Comparison of ENCODE assay signal across 9 cellular contexts in the genomic region with DNA sequence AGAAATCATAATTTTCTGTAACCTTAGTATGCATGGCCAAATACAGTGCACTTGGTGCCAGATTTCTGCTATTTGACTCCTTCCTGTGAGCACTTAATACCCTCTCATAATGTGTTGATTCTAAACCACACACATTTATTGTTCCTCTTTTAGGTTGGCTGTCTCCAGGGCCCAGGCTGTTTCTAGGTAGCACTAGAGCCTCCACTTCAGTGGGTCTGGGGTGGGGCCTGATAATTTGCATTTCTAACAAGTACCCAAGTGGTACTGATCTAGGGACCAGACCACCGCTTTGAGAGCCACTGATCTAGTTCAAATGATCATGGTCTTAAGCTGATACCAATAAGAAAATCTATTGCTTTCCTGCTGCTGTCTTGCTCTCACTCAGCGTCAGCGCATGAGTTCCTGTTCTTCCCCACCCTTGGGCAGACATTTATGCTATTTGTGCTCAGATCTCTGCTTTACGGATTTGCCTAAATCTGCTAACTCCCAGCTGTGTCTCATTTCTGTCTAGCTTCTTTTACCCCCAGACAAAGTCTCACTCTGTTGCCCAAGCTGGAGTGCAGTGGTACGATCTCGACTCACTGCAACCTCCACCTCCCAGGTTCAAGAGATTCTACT. TPM values are rescaled to one million over a fixed set of nuclear protein-coding genes. Genes with fewer than 3 reads are reported as not detected.
A peak's percentile ranks its signal among the peaks of the same experiment; 100 is the strongest.
DNase-seq lines count a peak whose midpoint lies in the region; ATAC-seq and TF ChIP-seq lines count a peak whose summit lies in the region.
"Had no signal": no experiment of that assay in that cellular context is flagged by ENCODE, and none has a peak within 500 bp of the region (broad histone marks: within the 10 kb centered on the region; RNA-seq: fewer than 3 reads in every experiment).

No MANE protein-coding gene starts in this region.

- H3K9ac ChIP-seq in OCI-LY1 (ENCODE audit: low read length): peak overlapping the region; percentile 26; the same call in 1 of the 2 replicates

- no peaks in the 10 kb centered on the region for H4K20me1 ChIP-seq in OCI-LY1 (ENCODE audit: insufficient read depth, low read length)

- H3K4me1 Mint-ChIP-seq in CD4-positive, CD25-positive, alpha-beta regulatory T cell: peaks cover 0 to 4% (median 0%) of the 10 kb centered on the region in 4 donors
- no peaks in the 10 kb centered on the region for H3K4me1 Mint-ChIP-seq in activated naive CD8-positive, alpha-beta T cell treated with anti-CD3 and anti-CD28 coated beads for 36 hours
- no peaks in the 10 kb centered on the region for H3K4me1 Mint-ChIP-seq in CD8-positive, alpha-beta T cell (ENCODE audit: low read depth)

- no peaks in the 10 kb centered on the region for H3F3A ChIP-seq in OCI-LY1 (ENCODE audit: insufficient read depth, low read length)

- H3K4me1 ChIP-seq in CD4-positive, CD25-positive, alpha-beta regulatory T cell (ENCODE audit: control insufficient read depth, insufficient read depth, low read length, poor library complexity, severe bottlenecking): no peaks in the 10 kb centered on the region
- peaks cover 15% of the 10 kb centered on the region for H3K4me1 ChIP-seq in OCI-LY1 (ENCODE audit: insufficient read depth, low read length, severe bottlenecking)
- no peaks in the 10 kb centered on the region for H3K4me1 ChIP-seq in CD8-positive, alpha-beta T cell (ENCODE audit: insufficient read depth, low read length)

- peaks cover 14% of the 10 kb centered on the region for H3K36me3 Mint-ChIP-seq in CD4-positive, CD25-positive, alpha-beta regulatory T cell
- peaks cover 7% of the 10 kb centered on the region for H3K36me3 Mint-ChIP-seq in activated naive CD8-positive, alpha-beta T cell treated with anti-CD3 and anti-CD28 coated beads for 36 hours
- peaks cover 19% of the 10 kb centered on the region for H3K36me3 Mint-ChIP-seq in CD8-positive, alpha-beta T cell

- ATAC-seq in CD4-positive, CD25-positive, alpha-beta regulatory T cell (ENCODE audit: low read depth in 2 of 2): peak; percentile 50 to 58
- ATAC-seq in GM19372 (IDR thresholded peaks at IDR 0.05; ENCODE audit: low read depth, unreplicated experiment) (peak; percentile 85), HG03354 (IDR thresholded peaks at IDR 0.05; ENCODE audit: poor library complexity, severe bottlenecking, unreplicated experiment) (peak; percentile 95)
- no peak for ATAC-seq in CD8-positive, alpha-beta T cell
- ATAC-seq: K562 had no signal

- H3K27me3 ChIP-seq in CD4-positive, CD25-positive, alpha-beta regulatory T cell (ENCODE audit: control insufficient read depth, insufficient read depth, low read length): peaks cover under 1% of the 10 kb centered on the region
- no peaks in the 10 kb centered on the region for H3K27me3 ChIP-seq in OCI-LY1 (ENCODE audit: insufficient read depth, low read length)
- no peaks in the 10 kb centered on the region for H3K27me3 ChIP-seq in CD8-positive, alpha-beta T cell (ENCODE audit: insufficient read depth, low read length)

- no peak overlapping the region for H3K4me3 Mint-ChIP-seq in CD4-positive, CD25-positive, alpha-beta regulatory T cell
- no peak overlapping the region for H3K4me3 Mint-ChIP-seq in activated naive CD8-positive, alpha-beta T cell treated with anti-CD3 and anti-CD28 coated beads for 36 hours
- no peak overlapping the region for H3K4me3 Mint-ChIP-seq in CD8-positive, alpha-beta T cell

- H3K27ac Mint-ChIP-seq in CD4-positive, CD25-positive, alpha-beta regulatory T cell: no peak overlapping the region
- H3K27ac Mint-ChIP-seq in activated naive CD8-positive, alpha-beta T cell treated with anti-CD3 and anti-CD28 coated beads for 36 hours: no peak overlapping the region
- H3K27ac Mint-ChIP-seq in CD8-positive, alpha-beta T cell: no peak overlapping the region

- POLR2A ChIA-PET in CD8-positive, alpha-beta T cell (lab: Charles Lee): no interaction called here

- no peaks in the 10 kb centered on the region for H3K9me2 ChIP-seq in OCI-LY1 (ENCODE audit: low read depth, low read length)

- DNase-seq in CD4-positive, CD25-positive, alpha-beta regulatory T cell: no peak
- no peak for DNase-seq in activated naive CD8-positive, alpha-beta T cell treated with anti-CD3 and anti-CD28 coated beads for 36 hours
- DNase-seq in head of caudate nucleus (no peak), NCI-H524 (lab: John Stamatoyannopoulos, UW) (no peak)
- DNase-seq in CD8-positive, alpha-beta T cell: no peak

- TF ChIP-seq CTCF in OCI-LY1 (IDR thresholded peaks at IDR 0.05; ENCODE audit: low read length): no peak
- no peak for TF ChIP-seq CTCF in CD8-positive, alpha-beta T cell (IDR thresholded peaks at IDR 0.05)

- no peak overlapping the region for H3K4me3 ChIP-seq in CD4-positive, CD25-positive, alpha-beta regulatory T cell (ENCODE audit: low read depth, low read length)
- H3K4me3 ChIP-seq in OCI-LY1 (ENCODE audit: low read depth, low read length, poor library complexity, severe bottlenecking): peak overlapping the region; percentile 34
- no peak overlapping the region for H3K4me3 ChIP-seq in CD8-positive, alpha-beta T cell (ENCODE audit: low read depth, low read length)
- H3K4me3 ChIP-seq: K562 had no signal

- peaks cover 6% of the 10 kb centered on the region for H3K27me3 Mint-ChIP-seq in CD4-positive, CD25-positive, alpha-beta regulatory T cell
- peaks cover 2% of the 10 kb centered on the region for H3K27me3 Mint-ChIP-seq in activated naive CD8-positive, alpha-beta T cell treated with anti-CD3 and anti-CD28 coated beads for 36 hours
- H3K27me3 Mint-ChIP-seq in CD8-positive, alpha-beta T cell (ENCODE audit: low read depth): peaks cover 2% of the 10 kb centered on the region

- H3K9me3 Mint-ChIP-seq in CD4-positive, CD25-positive, alpha-beta regulatory T cell: peaks cover 0 to 2% (median 0%) of the 10 kb centered on the region in 7 donors
- no peaks in the 10 kb centered on the region for H3K9me3 Mint-ChIP-seq in activated naive CD8-positive, alpha-beta T cell treated with anti-CD3 and anti-CD28 coated beads for 36 hours
- no peaks in the 10 kb centered on the region for H3K9me3 Mint-ChIP-seq in CD8-positive, alpha-beta T cell

- H3K79me2 ChIP-seq in OCI-LY1 (ENCODE audit: insufficient read depth, low read length): no peaks in the 10 kb centered on the region

- CTCF ChIA-PET in CD8-positive, alpha-beta T cell (lab: Charles Lee): no interaction called here

- H3K36me3 ChIP-seq in CD4-positive, CD25-positive, alpha-beta regulatory T cell (ENCODE audit: control insufficient read depth, insufficient read depth, low read length): peaks cover 5% of the 10 kb centered on the region
- no peaks in the 10 kb centered on the region; the same call in 1 of the 2 replicates for H3K36me3 ChIP-seq in OCI-LY1 (ENCODE audit: insufficient read depth, low read length)
- H3K36me3 ChIP-seq in CD8-positive, alpha-beta T cell (ENCODE audit: insufficient read depth, low read length): no peaks in the 10 kb centered on the region

- intact Hi-C loops in head of caudate nucleus (cut with DNase I): loop anchor here (10.0 kb wide), 1 partner anchor 51 kb away; no protein-coding TSS in a partner anchor
- intact Hi-C loops in CD8-positive, alpha-beta T cell (cut with DNase I, micrococcal nuclease): no loop called here

- peak overlapping the region; percentile 56 for H3K4me2 ChIP-seq in OCI-LY1 (ENCODE audit: low read length)

- peak overlapping the region; percentile 39; the same call in 1 of the 2 replicates for H2AFZ ChIP-seq in OCI-LY1 (ENCODE audit: low read length)

- H3K9me3 ChIP-seq in CD4-positive, CD25-positive, alpha-beta regulatory T cell (ENCODE audit: control insufficient read depth in 2 of 2, low read length in 2 of 2): no peaks in the 10 kb centered on the region
- peaks cover 15% of the 10 kb centered on the region for H3K9me3 ChIP-seq in OCI-LY1 (ENCODE audit: low read length)
- no peaks in the 10 kb centered on the region for H3K9me3 ChIP-seq in CD8-positive, alpha-beta T cell (ENCODE audit: low read length)

- H3K27ac ChIP-seq in CD4-positive, CD25-positive, alpha-beta regulatory T cell (ENCODE audit: insufficient read depth, low read length, poor library complexity, severe bottlenecking): no peak overlapping the region
- peak overlapping the region; percentile 85 for H3K27ac ChIP-seq in OCI-LY1 (ENCODE audit: low read depth, low read length, poor library complexity, severe bottlenecking)
- no peak overlapping the region for H3K27ac ChIP-seq in CD8-positive, alpha-beta T cell (ENCODE audit: low read depth, low read length)

RNA-seq across cellular contexts. Expression of gene PTRHD1, which starts 7.4 kb away (rescaled TPM):
- total RNA-seq in CD4-positive, CD25-positive, alpha-beta regulatory T cell: 16.9 TPM
- 10 to 100 TPM; 50.5 to 83.0 (median 55.6) TPM for polyA plus RNA-seq in CD4-positive, CD25-positive, alpha-beta regulatory T cell
- total RNA-seq in activated naive CD8-positive, alpha-beta T cell treated with anti-CD3 and anti-CD28 coated beads for 36 hours: 10 to 100 TPM; 23.8 to 27.5 TPM
- 10 to 100 TPM; 12.2 to 19.0 TPM for total RNA-seq in CD8-positive, alpha-beta T cell

RNA-seq across cellular contexts. Expression of gene CENPO, which starts 7.4 kb away (rescaled TPM):
- 9.2 TPM for total RNA-seq in CD4-positive, CD25-positive, alpha-beta regulatory T cell
- 1 to 10 TPM; 1.2 to 6.4 (median 3.2) TPM for polyA plus RNA-seq in CD4-positive, CD25-positive, alpha-beta regulatory T cell
- 10 to 100 TPM; 48.0 to 52.2 TPM for total RNA-seq in activated naive CD8-positive, alpha-beta T cell treated with anti-CD3 and anti-CD28 coated beads for 36 hours
- 1 to 10 TPM; 3.4 to 3.6 TPM for total RNA-seq in CD8-positive, alpha-beta T cell
